In genomic region chr2:74419345-74419744, GRCh38 we compare ENCODE assay signal across 15 cellular contexts.
"Had no signal": no experiment of that assay in that cellular context is flagged by ENCODE, and none has a peak within 500 bp of the region (broad histone marks: within the 10 kb centered on the region; RNA-seq: fewer than 3 reads in every experiment).

No MANE protein-coding gene starts in this region.

- DNase-seq: activated CD4-positive, alpha-beta T cell treated with anti-CD3 and anti-CD28 coated beads, Interleukin-2, amount 10 ng/mL, durations not matched to agents 24 days and 14 days; activated CD8-positive, alpha-beta memory T cell treated with anti-CD3 and anti-CD28 coated beads, Interleukin-2, amount 50 U/mL, for 4 hours; activated CD8-positive, alpha-beta T cell treated with anti-CD3 and anti-CD28 coated beads for 36 hours; activated effector memory CD4-positive, alpha-beta T cell treated with anti-CD3 and anti-CD28 coated beads, Interleukin-2, amount 50 U/mL, for 16 hours; activated naive CD4-positive, alpha-beta T cell treated with anti-CD3 and anti-CD28 coated beads, Interleukin-2, amount 50 U/mL, for 16 hours; activated T-cell treated with anti-CD3 and anti-CD28 coated beads, Interleukin-2, amount 50 U/mL, for 72 hours; effector CD4-positive, alpha-beta T cell; lower lobe of right lung; posterior cingulate gyrus; stimulated activated CD4-positive, alpha-beta T cell treated with anti-CD3 and anti-CD28 coated beads, Interleukin-12 subunit alpha, Interleukin-12 subunit beta, amount 100 ng/mL, for 4 hours; stimulated activated CD4-positive, alpha-beta T cell treated with anti-CD3 and anti-CD28 coated beads, Interleukin-1b, Interleukin-23, amount 100 ng/mL, for 48 hours; stimulated activated CD8-positive, alpha-beta memory T cell treated with anti-CD3 and anti-CD28 coated beads, Interleukin-4, amount 100 ng/mL, for 48 hours; stimulated activated naive CD4-positive, alpha-beta T cell treated with Interleukin-2 at 50 U/mL for 16 hours; thyroid gland had no signal

- H3K27ac Mint-ChIP-seq: activated CD4-positive, alpha-beta T cell treated with anti-CD3 and anti-CD28 coated beads, Interleukin-2, amount 10 ng/mL, durations not matched to agents 24 days and 14 days; nephron had no signal

- H3K9me3 Mint-ChIP-seq: activated CD4-positive, alpha-beta T cell treated with anti-CD3 and anti-CD28 coated beads, Interleukin-2, amount 10 ng/mL, durations not matched to agents 24 days and 14 days; activated CD8-positive, alpha-beta T cell treated with anti-CD3 and anti-CD28 coated beads for 36 hours; activated T-cell treated with anti-CD3 and anti-CD28 coated beads, Interleukin-2, amount 50 U/mL, for 72 hours; nephron had no signal

- ATAC-seq: activated CD8-positive, alpha-beta T cell treated with anti-CD3 and anti-CD28 coated beads for 36 hours; activated T-cell treated with anti-CD3 and anti-CD28 coated beads, Interleukin-2, amount 50 U/mL, for 72 hours; lower lobe of right lung had no signal
